16 cellular contexts compared by ENCODE assay signal in genomic region chr20:41367393-41367695, GRCh38. TPM values are rescaled to one million over a fixed set of nuclear protein-coding genes. Genes with fewer than 3 reads are reported as not detected.
DNase-seq lines count a peak whose midpoint lies in the region; ATAC-seq and TF ChIP-seq lines count a peak whose summit lies in the region.
"Had no signal": no experiment of that assay in that cellular context is flagged by ENCODE, and none has a peak within 500 bp of the region (broad histone marks: within the 10 kb centered on the region; RNA-seq: fewer than 3 reads in every experiment).

No MANE protein-coding gene starts in this region.

- H3K36me3 ChIP-seq in HUES64 (ENCODE audit: insufficient read depth, low read length) (no peaks in the 10 kb centered on the region), osteoblast (ENCODE audit: insufficient read depth, low read length) (no peaks in the 10 kb centered on the region), vagina (no peaks in the 10 kb centered on the region)
- H3K36me3 ChIP-seq: heart left ventricle, thyroid gland had no signal

- H3K27me3 Mint-ChIP-seq in activated T-cell treated with anti-CD3 and anti-CD28 coated beads, Interleukin-2, amount 50 U/mL, for 72 hours (ENCODE audit: low read depth): peaks cover 47% of the 10 kb centered on the region
- peaks cover 29% of the 10 kb centered on the region for H3K27me3 Mint-ChIP-seq in endothelial cell (ENCODE audit: unreplicated experiment)

- no peak for TF ChIP-seq POLR2A in vagina (IDR thresholded peaks at IDR 0.05)

- H3K4me3 ChIP-seq in HUES64 (ENCODE audit: low read length) (peak overlapping the region; percentile 61), osteoblast (ENCODE audit: insufficient read depth, low read length) (no peak overlapping the region), vagina (peak overlapping the region in 1 of 2 donors; percentile 71)
- H3K4me3 ChIP-seq: PC-9, thyroid gland had no signal

- no peak for DNase-seq in activated T-cell treated with anti-CD3 and anti-CD28 coated beads, Interleukin-2, amount 50 U/mL, for 72 hours
- no peak for DNase-seq in activated T-cell treated with anti-CD3 and anti-CD28 coated beads, Interleukin-2, amount 50 U/mL, for 1 hour
- no peak for DNase-seq in endothelial cell (ENCODE audit: low spot score)
- peak; percentile 76 for DNase-seq in osteoblast (ENCODE audit: insufficient read length, low spot score, missing footprints)
- DNase-seq in NCI-H1694 (lab: John Stamatoyannopoulos, UW): no peak
- no peak for DNase-seq in vagina (ENCODE audit: extremely low spot score in 2 of 2)
- DNase-seq in CD1c-positive myeloid dendritic cell (ENCODE audit: extremely low spot score): no peak
- DNase-seq: activated CD4-positive, CD25-positive, alpha-beta regulatory T cell; left colon; NCI-H2081 treated with DMSO at 0.1 percent for 48 hours; thyroid gland had no signal

- 47% methylated on average over 13 of the region's 13 CpGs for WGBS in HUES64

- H3K9ac ChIP-seq in HUES64 (ENCODE audit: low read depth, low read length): no peak overlapping the region

- TF ChIP-seq CTCF in endothelial cell (IDR thresholded peaks at IDR 0.05; ENCODE audit: unreplicated experiment): no peak
- TF ChIP-seq CTCF in osteoblast (IDR thresholded peaks at IDR 0.05; ENCODE audit: extremely low read depth, low read depth, low read length): no peak
- TF ChIP-seq CTCF in vagina (IDR thresholded peaks at IDR 0.05): no peak

- peak overlapping the region; percentile 34 to 71 for H3K4me3 Mint-ChIP-seq in activated T-cell treated with anti-CD3 and anti-CD28 coated beads, Interleukin-2, amount 50 U/mL, for 72 hours
- H3K4me3 Mint-ChIP-seq in endothelial cell (ENCODE audit: unreplicated experiment): peak overlapping the region; percentile 82

- peaks cover 47% of the 10 kb centered on the region for H3K27me3 ChIP-seq in HUES64 (ENCODE audit: insufficient read depth, low read length)
- peaks cover 39% of the 10 kb centered on the region for H3K27me3 ChIP-seq in osteoblast (ENCODE audit: insufficient read depth, low read length)
- no peaks in the 10 kb centered on the region for H3K27me3 ChIP-seq in vagina

- ATAC-seq in activated T-cell treated with anti-CD3 and anti-CD28 coated beads, Interleukin-2, amount 50 U/mL, for 72 hours (replicated peaks in 1 of 2): no peak
- ATAC-seq: left colon had no signal

- peaks cover 7% of the 10 kb centered on the region; the same call in 1 of the 2 replicates for H3K9me3 ChIP-seq in HUES64 (ENCODE audit: insufficient read depth, low read depth, low read length)
- H3K9me3 ChIP-seq in osteoblast (ENCODE audit: low read depth, low read length): no peaks in the 10 kb centered on the region
- H3K9me3 ChIP-seq in vagina: no peaks in the 10 kb centered on the region
- H3K9me3 ChIP-seq: thyroid gland had no signal

- intact Hi-C loops in vagina (cut with DNase I): no loop called here

- H3K27ac ChIP-seq in HUES64 (ENCODE audit: low read depth, low read length) (no peak overlapping the region), osteoblast (ENCODE audit: low read depth, low read length) (no peak overlapping the region), vagina (no peak overlapping the region)
- H3K27ac ChIP-seq: PC-9, thyroid gland had no signal

- H3K4me2 ChIP-seq in osteoblast (ENCODE audit: insufficient read depth, low read length): no peak overlapping the region
- H3K4me2 ChIP-seq: PC-9 had no signal

- no peaks in the 10 kb centered on the region for H3K4me1 ChIP-seq in HUES64 (ENCODE audit: insufficient read depth, low read length)
- no peaks in the 10 kb centered on the region for H3K4me1 ChIP-seq in osteoblast (ENCODE audit: insufficient read depth, low read length)
- H3K4me1 ChIP-seq in vagina: peaks cover 6% of the 10 kb centered on the region

- H2AFZ ChIP-seq in osteoblast (ENCODE audit: low read length): no peak overlapping the region
- H2AFZ ChIP-seq: PC-9 had no signal

- H3K36me3 Mint-ChIP-seq in activated T-cell treated with anti-CD3 and anti-CD28 coated beads, Interleukin-2, amount 50 U/mL, for 72 hours (ENCODE audit: insufficient read depth in 2 of 2): peaks cover 0 to 5% of the 10 kb centered on the region in 2 donors
- peaks cover 9% of the 10 kb centered on the region for H3K36me3 Mint-ChIP-seq in endothelial cell (ENCODE audit: low read depth, unreplicated experiment)

- H4K20me1 ChIP-seq in osteoblast (ENCODE audit: insufficient read depth, low read length): no peaks in the 10 kb centered on the region

- no peaks in the 10 kb centered on the region for H3K79me2 ChIP-seq in osteoblast (ENCODE audit: insufficient read depth, low read length)

- peaks cover 6% of the 10 kb centered on the region for H3K4me1 Mint-ChIP-seq in activated T-cell treated with anti-CD3 and anti-CD28 coated beads, Interleukin-2, amount 50 U/mL, for 72 hours (ENCODE audit: low read depth)
- H3K4me1 Mint-ChIP-seq in endothelial cell (ENCODE audit: unreplicated experiment): peaks cover 5% of the 10 kb centered on the region

- no peaks in the 10 kb centered on the region for H3K9me3 Mint-ChIP-seq in activated T-cell treated with anti-CD3 and anti-CD28 coated beads, Interleukin-2, amount 50 U/mL, for 72 hours
- peaks cover 4% of the 10 kb centered on the region for H3K9me3 Mint-ChIP-seq in endothelial cell (ENCODE audit: unreplicated experiment)

- no peak overlapping the region for H3K27ac Mint-ChIP-seq in activated T-cell treated with anti-CD3 and anti-CD28 coated beads, Interleukin-2, amount 50 U/mL, for 72 hours
- H3K27ac Mint-ChIP-seq in endothelial cell (ENCODE audit: unreplicated experiment): peak overlapping the region; percentile 36

RNA-seq across cellular contexts. Expression of gene EMILIN3, which starts 0.7 kb away (rescaled TPM):
- total RNA-seq in activated T-cell treated with anti-CD3 and anti-CD28 coated beads, Interleukin-2, amount 50 U/mL, for 72 hours: not detected
- 2.7 TPM for polyA plus RNA-seq in HUES64 (2013, experiment 1 of 2)
- 3.7 TPM for polyA plus RNA-seq in HUES64 (2013, experiment 2 of 2)
- total RNA-seq in endothelial cell (ENCODE audit: unreplicated experiment) (0.28 TPM), osteoblast (not detected in 2 replicates), vagina (5.6 TPM)
- total RNA-seq: HT-29, MCF 10A, PC-9 had no signal

RNA-seq across cellular contexts. Expression of gene LPIN3, which starts 26.7 kb away (rescaled TPM):
- total RNA-seq in activated T-cell treated with anti-CD3 and anti-CD28 coated beads, Interleukin-2, amount 50 U/mL, for 72 hours: 1 to 10 TPM; 2.5 to 2.6 TPM
- polyA plus RNA-seq in HUES64 (2013, experiment 1 of 2): 2.3 TPM
- 2.5 TPM for polyA plus RNA-seq in HUES64 (2013, experiment 2 of 2)
- 20.1 TPM for total RNA-seq in endothelial cell (ENCODE audit: unreplicated experiment)
- total RNA-seq in osteoblast: 9.0 and 10.3 TPM in 2 replicates
- 82.3 TPM for total RNA-seq in vagina

RNA-seq across cellular contexts. Expression of gene ZHX3, which starts 49.8 kb away (rescaled TPM):
- 10 to 100 TPM; 10.2 to 11.5 TPM for total RNA-seq in activated T-cell treated with anti-CD3 and anti-CD28 coated beads, Interleukin-2, amount 50 U/mL, for 72 hours
- 2.6 TPM for polyA plus RNA-seq in HUES64 (2013, experiment 1 of 2)
- 3.9 TPM for polyA plus RNA-seq in HUES64 (2013, experiment 2 of 2)
- 20.9 TPM for total RNA-seq in endothelial cell (ENCODE audit: unreplicated experiment)
- 35.4 and 36.6 TPM in 2 replicates for total RNA-seq in osteoblast
- 26.8 TPM for total RNA-seq in vagina
